9 cellular contexts compared by ENCODE assay signal in genomic region chr13:114078501-114079451, GRCh38.
DNase-seq lines count a peak whose midpoint lies in the region; ATAC-seq and TF ChIP-seq lines count a peak whose summit lies in the region.
"Had no signal": no experiment of that assay in that cellular context is flagged by ENCODE, and none has a peak within 500 bp of the region (broad histone marks: within the 10 kb centered on the region; RNA-seq: fewer than 3 reads in every experiment).

No MANE protein-coding gene starts in this region.

- no peaks in the 10 kb centered on the region for H3K9me3 ChIP-seq in NT2/D1 (ENCODE audit: insufficient read depth, low read length)

- peaks cover 22% of the 10 kb centered on the region for H3K27me3 Mint-ChIP-seq in nephron (ENCODE audit: low read depth)

- peak overlapping the region in 2 of 3 experiments; percentile 50 to 73 for H3K27ac Mint-ChIP-seq in nephron

- no peak overlapping the region for H3K4me3 ChIP-seq in NT2/D1 (ENCODE audit: insufficient read length, low read depth)

- ATAC-seq in HG03175 (IDR thresholded peaks at IDR 0.05; ENCODE audit: unreplicated experiment) (no peak), GM18511 (IDR thresholded peaks at IDR 0.05; ENCODE audit: unreplicated experiment) (no peak)

- DNase-seq in Ammon's horn (ENCODE audit: low spot score): peak; percentile 11
- DNase-seq in NT2/D1 (ENCODE audit: low read depth, low spot score): no peak
- peak; percentile 57 for DNase-seq in epithelial cell of prostate (ENCODE audit: low read depth, low spot score)
- DNase-seq in NCI-H2029 (lab: John Stamatoyannopoulos, UW): no peak
- no peak for DNase-seq in DMS 273 treated with DMSO at 0.1 percent for 48 hours (lab: John Stamatoyannopoulos, UW)

- peaks cover 21% of the 10 kb centered on the region for H3K4me1 Mint-ChIP-seq in nephron

- H3K9me3 Mint-ChIP-seq in nephron: peaks cover 4% of the 10 kb centered on the region

- H3K4me3 Mint-ChIP-seq in nephron: no peak overlapping the region

- no peak for TF ChIP-seq CTCF in nephron (IDR thresholded peaks at IDR 0.05; ENCODE audit: unreplicated experiment in 3 of 3)

- H3K9ac ChIP-seq in NT2/D1 (ENCODE audit: insufficient read length, low read depth): peak overlapping the region; percentile 39
- H3K9ac ChIP-seq: KMS-11 had no signal

- no peaks in the 10 kb centered on the region for H3K27me3 ChIP-seq in NT2/D1 (ENCODE audit: insufficient read depth, insufficient read length)

- peaks cover 13% of the 10 kb centered on the region for H3K36me3 ChIP-seq in NT2/D1 (ENCODE audit: insufficient read depth, insufficient read length, low read length)

- H3K27ac ChIP-seq in epithelial cell of prostate: no peak overlapping the region
- H3K27ac ChIP-seq: KMS-11 had no signal

- H3K36me3 Mint-ChIP-seq in nephron (ENCODE audit: low read depth): peaks cover 13% of the 10 kb centered on the region

- peaks cover 21% of the 10 kb centered on the region for H3K4me1 ChIP-seq in NT2/D1 (ENCODE audit: insufficient read depth, insufficient read length)

Comparison
In these comparisons a context has a peak if more than half of its experiments do, and no peak if none do; other contexts are left out.
1. DNase-seq: peak in Ammon's horn (single experiment) and epithelial cell of prostate (single experiment); none in NT2/D1 (single experiment), NCI-H2029 (single experiment) and DMS 273 treated with DMSO at 0.1 percent for 48 hours (single experiment).